In genomic region chr14:39974036-39974435, GRCh38 we compare ENCODE assay signal across 1 cellular context.
A peak's percentile ranks its signal among the peaks of the same experiment; 100 is the strongest.
TF ChIP-seq lines count a peak whose summit lies in the region.

No MANE protein-coding gene starts in this region.

TF ChIP-seq in GM12878, 131 proteins besides CTCF, POLR2A, EP300 and RAD21 (continued from another document and continues in another):
- no peak for TF ChIP-seq ELK1 (IDR thresholded peaks at IDR 0.05; ENCODE audit: low read depth, low read length)
- no peak; the same call in 1 of the 2 replicates for TF ChIP-seq GATAD2B (conservative IDR thresholded peaks at IDR 0.05; ENCODE audit: low read depth)
- TF ChIP-seq CUX1 (IDR thresholded peaks at IDR 0.05; ENCODE audit: insufficient replicate concordance, low read depth, low read length) = peak; percentile 71
- TF ChIP-seq PAX5 (IDR thresholded peaks at IDR 0.05; ENCODE audit: borderline replicate concordance, low read depth, low read length) = peak; percentile 75
- TF ChIP-seq RELB (IDR thresholded peaks at IDR 0.05; ENCODE audit: low read depth) = peak; percentile 90
- peak; percentile 66; the same call in 1 of the 2 replicates for TF ChIP-seq EED (IDR thresholded peaks at IDR 0.05; ENCODE audit: low read depth)
- TF ChIP-seq PRDM15 (CRISPR knock-in tag; IDR thresholded peaks at IDR 0.05) = no peak
- no peak for TF ChIP-seq NR2C1 (IDR thresholded peaks at IDR 0.05)
- TF ChIP-seq EGR1 (IDR thresholded peaks at IDR 0.05; ENCODE audit: borderline replicate concordance in 1 of 2, low read depth in 2 of 2, low read length in 2 of 2) = no peak
- no peak for TF ChIP-seq TCF3 (IDR thresholded peaks at IDR 0.05; ENCODE audit: borderline replicate concordance, insufficient read depth, low read depth, low read length)
- TF ChIP-seq ZNF274 (IDR thresholded peaks at IDR 0.05; ENCODE audit: insufficient read depth, insufficient read length) = no peak
- no peak for TF ChIP-seq SPI1 (IDR thresholded peaks at IDR 0.05; ENCODE audit: borderline replicate concordance, insufficient read depth, low read depth, low read length)
- no peak for TF ChIP-seq EZH2 (IDR thresholded peaks at IDR 0.05; ENCODE audit: borderline replicate concordance, control insufficient read depth, low read depth, low read length)
- no peak for TF ChIP-seq MYB (IDR thresholded peaks at IDR 0.05; ENCODE audit: borderline replicate concordance, low read depth, low read length)
- peak; percentile 45; the same call in 1 of the 2 replicates for TF ChIP-seq CREM (IDR thresholded peaks at IDR 0.05; ENCODE audit: low read depth)
- TF ChIP-seq STAT3 (IDR thresholded peaks at IDR 0.05; ENCODE audit: low read depth, low read length) = no peak
- peak; percentile 97 for TF ChIP-seq MTA2 (IDR thresholded peaks at IDR 0.05; ENCODE audit: low read depth)
- TF ChIP-seq MEF2A (IDR thresholded peaks at IDR 0.05; ENCODE audit: insufficient read depth, low read depth, low read length) = no peak
- TF ChIP-seq ZBTB11 (CRISPR knock-in tag; IDR thresholded peaks at IDR 0.05) = no peak
- TF ChIP-seq, protein P1, sequence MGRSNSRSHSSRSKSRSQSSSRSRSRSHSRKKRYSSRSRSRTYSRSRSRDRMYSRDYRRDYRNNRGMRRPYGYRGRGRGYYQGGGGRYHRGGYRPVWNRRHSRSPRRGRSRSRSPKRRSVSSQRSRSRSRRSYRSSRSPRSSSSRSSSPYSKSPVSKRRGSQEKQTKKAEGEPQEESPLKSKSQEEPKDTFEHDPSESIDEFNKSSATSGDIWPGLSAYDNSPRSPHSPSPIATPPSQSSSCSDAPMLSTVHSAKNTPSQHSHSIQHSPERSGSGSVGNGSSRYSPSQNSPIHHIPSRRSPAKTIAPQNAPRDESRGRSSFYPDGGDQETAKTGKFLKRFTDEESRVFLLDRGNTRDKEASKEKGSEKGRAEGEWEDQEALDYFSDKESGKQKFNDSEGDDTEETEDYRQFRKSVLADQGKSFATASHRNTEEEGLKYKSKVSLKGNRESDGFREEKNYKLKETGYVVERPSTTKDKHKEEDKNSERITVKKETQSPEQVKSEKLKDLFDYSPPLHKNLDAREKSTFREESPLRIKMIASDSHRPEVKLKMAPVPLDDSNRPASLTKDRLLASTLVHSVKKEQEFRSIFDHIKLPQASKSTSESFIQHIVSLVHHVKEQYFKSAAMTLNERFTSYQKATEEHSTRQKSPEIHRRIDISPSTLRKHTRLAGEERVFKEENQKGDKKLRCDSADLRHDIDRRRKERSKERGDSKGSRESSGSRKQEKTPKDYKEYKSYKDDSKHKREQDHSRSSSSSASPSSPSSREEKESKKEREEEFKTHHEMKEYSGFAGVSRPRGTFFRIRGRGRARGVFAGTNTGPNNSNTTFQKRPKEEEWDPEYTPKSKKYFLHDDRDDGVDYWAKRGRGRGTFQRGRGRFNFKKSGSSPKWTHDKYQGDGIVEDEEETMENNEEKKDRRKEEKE (IDR thresholded peaks at IDR 0.05) = no peak
- no peak for TF ChIP-seq ZNF622 (IDR thresholded peaks at IDR 0.05)
- TF ChIP-seq RBBP5 (conservative IDR thresholded peaks at IDR 0.05) = no peak
- peak; percentile 92 for TF ChIP-seq NR2F1 (conservative IDR thresholded peaks at IDR 0.05)
- no peak; the same call in 1 of the 2 replicates for TF ChIP-seq TBL1XR1 (IDR thresholded peaks at IDR 0.05; ENCODE audit: low read depth, low read length)
- TF ChIP-seq CREB1 (IDR thresholded peaks at IDR 0.05; ENCODE audit: low read depth) = no peak
- TF ChIP-seq, protein P2, sequence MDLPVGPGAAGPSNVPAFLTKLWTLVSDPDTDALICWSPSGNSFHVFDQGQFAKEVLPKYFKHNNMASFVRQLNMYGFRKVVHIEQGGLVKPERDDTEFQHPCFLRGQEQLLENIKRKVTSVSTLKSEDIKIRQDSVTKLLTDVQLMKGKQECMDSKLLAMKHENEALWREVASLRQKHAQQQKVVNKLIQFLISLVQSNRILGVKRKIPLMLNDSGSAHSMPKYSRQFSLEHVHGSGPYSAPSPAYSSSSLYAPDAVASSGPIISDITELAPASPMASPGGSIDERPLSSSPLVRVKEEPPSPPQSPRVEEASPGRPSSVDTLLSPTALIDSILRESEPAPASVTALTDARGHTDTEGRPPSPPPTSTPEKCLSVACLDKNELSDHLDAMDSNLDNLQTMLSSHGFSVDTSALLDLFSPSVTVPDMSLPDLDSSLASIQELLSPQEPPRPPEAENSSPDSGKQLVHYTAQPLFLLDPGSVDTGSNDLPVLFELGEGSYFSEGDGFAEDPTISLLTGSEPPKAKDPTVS (IDR thresholded peaks at IDR 0.05; ENCODE audit: low read depth, low read length) = no peak
- TF ChIP-seq MTA3 (IDR thresholded peaks at IDR 0.05; ENCODE audit: borderline replicate concordance, low read length) = no peak
- no peak for TF ChIP-seq SMARCA5 (IDR thresholded peaks at IDR 0.05)
- peak; percentile 48; the same call in 1 of the 2 replicates for TF ChIP-seq JUNB (IDR thresholded peaks at IDR 0.05)
- no peak for TF ChIP-seq E2F8 (IDR thresholded peaks at IDR 0.05; ENCODE audit: low read depth, partially characterized antibody)
- TF ChIP-seq CBX5 (IDR thresholded peaks at IDR 0.05; ENCODE audit: low read depth) = no peak
- TF ChIP-seq ATF7 (IDR thresholded peaks at IDR 0.05; ENCODE audit: low read depth) = peak; percentile 86
- TF ChIP-seq IRF4 (IDR thresholded peaks at IDR 0.05; ENCODE audit: low read depth, low read length) = peak; percentile 40; the same call in 1 of the 2 replicates
- no peak for TF ChIP-seq SMAD1 (IDR thresholded peaks at IDR 0.05; ENCODE audit: low read depth, partially characterized antibody)
- TF ChIP-seq ZZZ3 (IDR thresholded peaks at IDR 0.05; ENCODE audit: control insufficient read depth, insufficient read length, low read depth) = no peak
- TF ChIP-seq RFX5 (IDR thresholded peaks at IDR 0.05; ENCODE audit: low read depth, low read length) = no peak
